Comparison of ENCODE assay signal across 16 cellular contexts in the genomic region with DNA sequence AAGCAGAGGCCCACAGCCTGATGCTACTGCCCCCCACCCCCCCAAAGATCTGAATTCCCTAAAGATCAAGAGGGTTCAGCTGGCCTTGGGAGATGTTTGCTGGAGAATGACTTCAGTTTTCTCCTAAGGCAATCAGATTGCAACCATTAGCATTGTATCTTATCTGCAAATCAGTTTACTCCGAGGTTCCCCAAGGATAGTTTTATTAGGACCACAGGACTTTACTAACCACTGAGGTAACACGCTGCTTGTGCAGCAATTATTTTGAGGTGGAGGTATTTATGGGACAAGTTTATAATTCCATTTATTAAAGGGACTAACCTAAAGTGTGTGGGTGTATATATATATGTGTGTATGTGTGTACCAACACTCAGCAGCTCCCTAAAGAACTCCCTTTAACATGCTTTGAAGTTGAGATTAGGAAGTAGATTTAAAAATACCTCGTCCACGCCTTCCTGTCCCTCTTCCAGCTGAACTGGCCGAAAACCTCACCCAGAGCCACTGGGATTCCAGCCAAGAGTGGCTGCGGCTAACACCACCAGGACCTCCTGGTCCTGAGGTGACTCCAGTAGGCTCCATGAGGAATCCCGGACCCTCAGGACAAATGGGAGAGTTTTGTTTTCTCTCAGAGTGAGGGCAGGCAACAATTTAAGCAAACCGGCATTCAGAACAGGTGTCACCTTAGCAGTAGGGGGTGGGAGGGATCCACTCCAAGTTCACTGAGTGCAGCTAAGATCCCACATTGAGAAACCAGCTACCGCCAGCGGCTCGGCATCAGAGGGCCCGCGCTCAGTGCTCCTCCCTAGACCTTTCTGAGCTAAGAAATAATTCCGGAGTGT. TPM values are rescaled to one million over a fixed set of nuclear protein-coding genes. Genes with fewer than 3 reads are reported as not detected.
A peak's percentile ranks its signal among the peaks of the same experiment; 100 is the strongest.
DNase-seq lines count a peak whose midpoint lies in the region; ATAC-seq and TF ChIP-seq lines count a peak whose summit lies in the region.
"Had no signal": no experiment of that assay in that cellular context is flagged by ENCODE, and none has a peak within 500 bp of the region (broad histone marks: within the 10 kb centered on the region; RNA-seq: fewer than 3 reads in every experiment).

No MANE protein-coding gene starts in this region.

- peaks cover 3% of the 10 kb centered on the region for H3K36me3 Mint-ChIP-seq in memory B cell

- H3K9me3 Mint-ChIP-seq in memory B cell, result peaks cover 4% of the 10 kb centered on the region

- peaks cover 95% of the 10 kb centered on the region for H3K27me3 ChIP-seq in left ventricle myocardium inferior (ENCODE audit: low read depth)

- no peaks in the 10 kb centered on the region for H3K9me3 ChIP-seq in left ventricle myocardium inferior (replicated peaks)
- H3K9me3 ChIP-seq: body of pancreas had no signal

- H3K27ac Mint-ChIP-seq in memory B cell, result peak overlapping the region; percentile 83

- no peaks in the 10 kb centered on the region for H3K36me3 ChIP-seq in left ventricle myocardium inferior
- H3K36me3 ChIP-seq: stomach had no signal

- TF ChIP-seq CTCF in left ventricle myocardium inferior (IDR thresholded peaks at IDR 0.05; ENCODE audit: borderline replicate concordance), result no peak

- H3K4me1 Mint-ChIP-seq in memory B cell, result peaks cover 8% of the 10 kb centered on the region

- H3K27me3 Mint-ChIP-seq in memory B cell, result peaks cover 27% of the 10 kb centered on the region

- no peak for ATAC-seq in memory B cell (ENCODE audit: low read depth)
- no peak for ATAC-seq in HG02884 (IDR thresholded peaks at IDR 0.05; ENCODE audit: unreplicated experiment)
- ATAC-seq: body of pancreas had no signal

- H3K4me3 Mint-ChIP-seq in memory B cell, result no peak overlapping the region

- peak; percentile 18 for DNase-seq in AG08396 (ENCODE audit: low spot score)
- DNase-seq in GM03348 (ENCODE audit: low spot score), result peak; percentile 33
- DNase-seq in astrocyte of the hippocampus (ENCODE audit: low read depth, low spot score), result peak; percentile 29
- DNase-seq in memory B cell (ENCODE audit: low spot score in 2 of 2), result no peak
- DNase-seq in anterior cingulate cortex (lab: John Stamatoyannopoulos, UW), result no peak
- no peak for DNase-seq in HK-2 (ENCODE audit: unreplicated experiment)
- DNase-seq in left ventricle myocardium inferior, result no peak
- DNase-seq: body of pancreas; MM.1S; NCI-H524 treated with DMSO at 0.1 percent for 48 hours; stimulated activated CD4-positive, alpha-beta T cell treated with anti-CD3 and anti-CD28 coated beads, Interleukin-2, amount 100 ng/mL, for 48 hours; stomach had no signal

- H3K27ac ChIP-seq in left ventricle myocardium inferior (replicated peaks), result no peak overlapping the region
- H3K27ac ChIP-seq: body of pancreas, C4-2B, RWPE1, stomach had no signal

- H3K4me3 ChIP-seq in left ventricle myocardium inferior, result no peak overlapping the region
- H3K4me3 ChIP-seq: body of pancreas, lung, stomach had no signal

- intact Hi-C loops in left ventricle myocardium inferior (cut with micrococcal nuclease), result no loop called here

- H3K4me1 ChIP-seq in left ventricle myocardium inferior, result peaks cover 45% of the 10 kb centered on the region

RNA-seq across cellular contexts. Expression of a gene that starts 3.0 kb away (rescaled TPM):
- not detected for total RNA-seq in left ventricle myocardium inferior
- total RNA-seq: body of pancreas, lung had no signal

RNA-seq across cellular contexts. Expression of a gene that starts 20.4 kb away (rescaled TPM):
- not detected for total RNA-seq in left ventricle myocardium inferior
- total RNA-seq: body of pancreas, stomach had no signal

Comparison
In these comparisons a context has a peak if more than half of its experiments do, and no peak if none do; other contexts are left out.
1. DNase-seq: peak in AG08396 (single experiment), GM03348 (single experiment) and astrocyte of the hippocampus (single experiment); none in memory B cell (0 of 2), anterior cingulate cortex (0 of 58), HK-2 (single experiment) and left ventricle myocardium inferior (single experiment).